ENCODE assay signal across 17 cellular contexts in the genomic region with DNA sequence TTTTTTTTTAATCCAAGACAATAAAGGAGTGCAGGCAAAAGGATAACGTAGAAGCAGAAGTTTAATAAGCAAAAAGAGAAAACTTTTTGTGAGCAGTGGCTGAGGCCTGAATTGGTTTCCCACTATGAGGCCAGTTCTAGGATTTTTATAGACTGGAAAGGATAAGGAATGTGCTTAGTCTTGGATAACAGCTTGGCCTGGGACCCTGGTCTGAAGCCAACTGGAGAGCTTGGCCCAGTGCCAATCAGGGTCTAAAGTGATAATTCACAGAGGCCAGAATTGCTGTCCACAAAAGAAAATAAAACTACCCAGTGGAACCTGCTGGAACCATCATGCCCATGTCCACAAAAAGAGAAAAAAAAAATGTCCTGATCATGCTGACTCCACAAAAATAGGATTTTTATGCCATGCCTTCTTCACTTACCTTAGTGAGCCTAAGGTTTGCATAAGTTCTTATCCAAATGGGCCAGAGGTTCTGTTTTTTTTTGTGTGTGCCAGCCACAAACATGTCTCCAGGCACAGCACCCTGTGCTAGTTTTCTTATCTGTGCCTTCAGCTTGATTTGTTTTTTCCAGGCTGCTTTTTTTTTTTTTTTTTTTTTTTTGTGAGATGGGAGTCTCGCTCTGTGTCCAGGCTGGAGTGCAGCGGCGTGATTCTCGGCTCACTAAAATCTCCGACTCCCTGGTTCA. TPM values are rescaled to one million over a fixed set of nuclear protein-coding genes. Genes with fewer than 3 reads are reported as not detected.
DNase-seq lines count a peak whose midpoint lies in the region; ATAC-seq and TF ChIP-seq lines count a peak whose summit lies in the region.
"Had no signal": no experiment of that assay in that cellular context is flagged by ENCODE, and none has a peak within 500 bp of the region (broad histone marks: within the 10 kb centered on the region; RNA-seq: fewer than 3 reads in every experiment).

No MANE protein-coding gene starts in this region.

- TF ChIP-seq CTCF in right atrium auricular region (IDR thresholded peaks at IDR 0.05) (no peak), heart right ventricle (IDR thresholded peaks at IDR 0.05) (no peak), psoas muscle (IDR thresholded peaks at IDR 0.05) (no peak), CD14-positive monocyte (IDR thresholded peaks at IDR 0.05) (no peak), RWPE1 (conservative IDR thresholded peaks at IDR 0.05; ENCODE audit: low read depth) (no peak)

- no peaks in the 10 kb centered on the region for H3K27me3 ChIP-seq in right atrium auricular region
- H3K27me3 ChIP-seq in heart right ventricle, result no peaks in the 10 kb centered on the region
- no peaks in the 10 kb centered on the region for H3K27me3 ChIP-seq in psoas muscle (ENCODE audit: insufficient read depth in 3 of 3, low read length in 2 of 3)
- H3K27me3 ChIP-seq: BLaER1 treated with 17β-estradiol and CSF1 and Interleukin-3, amounts not matched to agents 10 nM and 100 nM; SJSA1 had no signal

- no peaks in the 10 kb centered on the region for H3K9me3 ChIP-seq in right atrium auricular region
- no peaks in the 10 kb centered on the region for H3K9me3 ChIP-seq in heart right ventricle
- no peaks in the 10 kb centered on the region for H3K9me3 ChIP-seq in psoas muscle
- H3K9me3 ChIP-seq: BLaER1 treated with 17β-estradiol and CSF1 and Interleukin-3, amounts not matched to agents 10 nM and 100 nM; SJSA1 had no signal

- H3K4me1 ChIP-seq in right atrium auricular region, result no peaks in the 10 kb centered on the region
- H3K4me1 ChIP-seq in heart right ventricle, result peaks cover 0 to 25% (median 0%) of the 10 kb centered on the region in 9 donors
- no peaks in the 10 kb centered on the region for H3K4me1 ChIP-seq in psoas muscle
- H3K4me1 ChIP-seq: BLaER1 treated with 17β-estradiol and CSF1 and Interleukin-3, amounts not matched to agents 10 nM and 100 nM; SJSA1 had no signal

- H3K27me3 Mint-ChIP-seq in CD14-positive monocyte (ENCODE audit: low read depth in 3 of 3), result peaks cover 0 to 2% (median 0%) of the 10 kb centered on the region in 3 donors
- H3K27me3 Mint-ChIP-seq: CD8-positive, alpha-beta memory T cell had no signal

- ATAC-seq in Right ventricle myocardium superior (ENCODE audit: poor library complexity) (peak; percentile 81), heart right ventricle (peak in 5 of 8 donors; percentile 79 to 85 (median 82)), psoas muscle (no peak)

- H3K36me3 ChIP-seq in right atrium auricular region, result no peaks in the 10 kb centered on the region
- H3K36me3 ChIP-seq in heart right ventricle, result no peaks in the 10 kb centered on the region
- H3K36me3 ChIP-seq in psoas muscle (ENCODE audit: insufficient read depth in 1 of 2, low read depth in 1 of 2), result no peaks in the 10 kb centered on the region
- H3K36me3 ChIP-seq: BLaER1 treated with 17β-estradiol and CSF1 and Interleukin-3, amounts not matched to agents 10 nM and 100 nM; SJSA1 had no signal

- H3K9me3 Mint-ChIP-seq in CD14-positive monocyte, result no peaks in the 10 kb centered on the region
- H3K9me3 Mint-ChIP-seq: CD8-positive, alpha-beta memory T cell had no signal

- H3K4me1 Mint-ChIP-seq in CD14-positive monocyte, result no peaks in the 10 kb centered on the region
- H3K4me1 Mint-ChIP-seq: CD8-positive, alpha-beta memory T cell had no signal

- no peak overlapping the region for H3K27ac Mint-ChIP-seq in CD14-positive monocyte
- H3K27ac Mint-ChIP-seq: CD8-positive, alpha-beta memory T cell had no signal

- H3K27ac ChIP-seq in right atrium auricular region (no peak overlapping the region), heart right ventricle (peak overlapping the region in 7 of 10 donors; percentile 22 to 76 (median 61)), psoas muscle (no peak overlapping the region), RWPE1 (no peak overlapping the region)
- H3K27ac ChIP-seq: BLaER1 treated with 17β-estradiol and CSF1 and Interleukin-3, amounts not matched to agents 10 nM and 100 nM; PC-9; SJSA1 had no signal

- CTCF ChIA-PET in RWPE1 (lab: Yijun Ruan, JAX), result no interaction called here

- no peaks in the 10 kb centered on the region for H3K36me3 Mint-ChIP-seq in CD14-positive monocyte
- H3K36me3 Mint-ChIP-seq: CD8-positive, alpha-beta memory T cell had no signal

- H3K4me3 Mint-ChIP-seq in CD14-positive monocyte, result no peak overlapping the region
- H3K4me3 Mint-ChIP-seq: CD8-positive, alpha-beta memory T cell had no signal

- 35 to 44% methylated on average over 6 of the region's 6 CpGs for WGBS in heart right ventricle, 2 donors
- 50 to 64% methylated on average over 6 of the region's 6 CpGs; no CpG with 5 or more reads in 1 of the 3 donors for WGBS in psoas muscle, 3 donors

- intact Hi-C loops in Right ventricle myocardium superior (cut with DNase I) (loop anchor here (10.0 kb wide), 1 partner anchor 175 kb away; no protein-coding TSS in a partner anchor), heart right ventricle (cut with DNase I) (loop anchor here in 3 of 10 donors (5.0 kb wide), 1 partner anchor 182 kb away; no protein-coding TSS in a partner anchor), psoas muscle (cut with DNase I) (no loop called here), CD14-positive monocyte (cut with micrococcal nuclease) (no loop called here)

- DNase-seq in Right ventricle myocardium superior, result peak; percentile 64
- DNase-seq in right atrium auricular region (ENCODE audit: low spot score), result no peak
- DNase-seq in heart right ventricle, result peak; percentile 36 to 61
- DNase-seq in renal cortical epithelial cell (ENCODE audit: low read depth), result peak; percentile 46
- DNase-seq in psoas muscle, result no peak
- DNase-seq in CD14-positive monocyte (ENCODE audit: low spot score), result no peak
- no peak for DNase-seq in RWPE1 (ENCODE audit: low spot score)
- DNase-seq in NCI-H774 (lab: John Stamatoyannopoulos, UW), result no peak
- DNase-seq: CD8-positive, alpha-beta memory T cell; KG1; NCI-H1105 treated with DMSO at 0.1 percent for 48 hours; NCI-H1694; NCI-H2081 treated with DMSO at 0.1 percent for 48 hours; NCI-H524; PC-9 had no signal

- H3K4me3 ChIP-seq in right atrium auricular region (no peak overlapping the region), heart right ventricle (no peak overlapping the region), psoas muscle (no peak overlapping the region)
- H3K4me3 ChIP-seq: BLaER1 treated with 17β-estradiol and CSF1 and Interleukin-3, amounts not matched to agents 10 nM and 100 nM; PC-9; SJSA1 had no signal

- POLR2A ChIA-PET in RWPE1 (lab: Yijun Ruan, JAX; ENCODE audit: low non-redundant PET), result no interaction called here

RNA-seq across cellular contexts. Expression of a gene that starts 15.6 kb away (rescaled TPM):
- total RNA-seq in Right ventricle myocardium superior (225 TPM), right atrium auricular region (not detected), heart right ventricle (100 to 1,000 TPM in 7 of 10 donors, not detected in 3; 195 to 272 (median 249) TPM), renal cortical epithelial cell (0.15 and 18.2 TPM in 2 replicates), psoas muscle (not detected)
- polyA plus RNA-seq in heart right ventricle (10 to 100 TPM; 52.3 to 76.2 TPM), psoas muscle (10 to 100 TPM in 2 of 3 donors, under 1 TPM in 1; 0.06 to 50.6 (median 31.8) TPM), CD14-positive monocyte (not detected)
- total RNA-seq: PC-9 had no signal
- polyA plus RNA-seq: CD8-positive, alpha-beta memory T cell had no signal

Comparison
In these comparisons a context has a peak if more than half of its experiments do, and no peak if none do; other contexts are left out.
1. DNase-seq: peak in Right ventricle myocardium superior (single experiment), heart right ventricle (2 of 2) and renal cortical epithelial cell (single experiment); none in right atrium auricular region (single experiment), psoas muscle (0 of 2), CD14-positive monocyte (single experiment), RWPE1 (single experiment) and NCI-H774 (single experiment).
2. H3K27ac ChIP-seq: peak in heart right ventricle (7 of 10); none in right atrium auricular region (0 of 2), psoas muscle (single experiment) and RWPE1 (single experiment).
3. ATAC-seq: peak in Right ventricle myocardium superior (single experiment) and heart right ventricle (5 of 8); none in psoas muscle (0 of 4).